ENCODE assay signal across 12 cellular contexts in the genomic region with DNA sequence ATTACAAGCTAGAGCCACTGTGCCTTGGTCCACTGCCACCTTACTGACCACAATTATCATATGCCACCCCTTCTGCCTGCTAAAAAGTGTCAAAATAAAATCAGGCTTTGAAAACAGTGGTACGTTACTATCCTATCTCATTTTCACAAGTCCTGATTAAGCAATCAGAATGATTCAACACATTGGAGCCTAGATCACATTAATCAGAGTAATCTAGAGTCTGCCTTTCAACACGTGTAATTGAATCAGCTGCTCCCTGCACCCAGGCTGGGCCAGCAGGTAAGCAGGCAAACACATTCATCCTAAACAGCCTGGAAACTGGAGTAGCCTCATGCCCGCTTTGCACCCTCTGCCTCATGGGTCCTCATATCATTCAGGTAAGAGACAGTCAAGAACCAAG.
A peak's percentile ranks its signal among the peaks of the same experiment; 100 is the strongest.
DNase-seq lines count a peak whose midpoint lies in the region; ATAC-seq and TF ChIP-seq lines count a peak whose summit lies in the region.
"Had no signal": no experiment of that assay in that cellular context is flagged by ENCODE, and none has a peak within 500 bp of the region (broad histone marks: within the 10 kb centered on the region; RNA-seq: fewer than 3 reads in every experiment).

No MANE protein-coding gene starts in this region.

- H3K4me3 ChIP-seq in fibroblast of the aortic adventitia (ENCODE audit: low read depth, low read length) (no peak overlapping the region), stomach (no peak overlapping the region), H7 (ENCODE audit: insufficient read depth, low read depth, low read length) (no peak overlapping the region)
- H3K4me3 ChIP-seq: ascending aorta had no signal

- ATAC-seq in Right ventricle myocardium superior (ENCODE audit: poor library complexity) = peak; percentile 7
- ATAC-seq in left ventricle myocardium superior = no peak
- ATAC-seq: activated T-cell treated with anti-CD3 and anti-CD28 coated beads, Interleukin-2, amount 50 U/mL, for 4 hours had no signal

- no peaks in the 10 kb centered on the region for H3K36me3 ChIP-seq in stomach
- no peaks in the 10 kb centered on the region for H3K36me3 ChIP-seq in H7 (replicated peaks; ENCODE audit: control insufficient read depth, insufficient read depth, low read length)
- H3K36me3 ChIP-seq: ascending aorta had no signal

- intact Hi-C loops in Right ventricle myocardium superior (cut with DNase I) = no loop called here
- intact Hi-C loops in left ventricle myocardium superior (cut with micrococcal nuclease) = no loop called here
- intact Hi-C loops in stomach (cut with DNase I; ENCODE audit: low total_unique reads) = no loop called here

- no peaks in the 10 kb centered on the region for H3K9me3 ChIP-seq in stomach
- H3K9me3 ChIP-seq: ascending aorta had no signal

- TF ChIP-seq EP300 in stomach (IDR thresholded peaks at IDR 0.05) = no peak

- DNase-seq in Right ventricle myocardium superior (no peak), left ventricle myocardium superior (no peak), SW480 (ENCODE audit: low spot score) (peak; percentile 86), fibroblast of the aortic adventitia (ENCODE audit: low read depth) (peak; percentile 73), stomach (no peak), NCI-H128 (lab: John Stamatoyannopoulos, UW; ENCODE audit: unreplicated experiment) (no peak), H7 (no peak), NCI-H526 (lab: John Stamatoyannopoulos, UW) (no peak)
- DNase-seq: activated T-cell treated with anti-CD3 and anti-CD28 coated beads, Interleukin-2, amount 50 U/mL, for 4 hours; DMS79; SIG-M5 had no signal

- no peaks in the 10 kb centered on the region for H3K27me3 ChIP-seq in stomach
- H3K27me3 ChIP-seq in H7 (ENCODE audit: control insufficient read depth, insufficient read depth, low read length) = no peaks in the 10 kb centered on the region
- H3K27me3 ChIP-seq: ascending aorta had no signal

- H3K27ac ChIP-seq in stomach = peak overlapping the region in 3 of 5 donors; percentile 37 to 61 (median 59)
- H3K27ac ChIP-seq: ascending aorta had no signal

- 40 to 49% (median 44%) methylated on average over 3 of the region's 3 CpGs for WGBS in stomach, 5 donors

- TF ChIP-seq POLR2A in stomach (IDR thresholded peaks at IDR 0.05) = no peak

- TF ChIP-seq CTCF in fibroblast of the aortic adventitia (IDR thresholded peaks at IDR 0.05; ENCODE audit: insufficient read depth, low read length) (no peak), stomach (IDR thresholded peaks at IDR 0.05) (no peak)

- H3K4me1 ChIP-seq in stomach = peaks cover 0 to 40% (median 14%) of the 10 kb centered on the region in 4 donors
- H3K4me1 ChIP-seq: ascending aorta had no signal

Comparison
In these comparisons a context has a peak if more than half of its experiments do, and no peak if none do; other contexts are left out.
1. DNase-seq: peak in SW480 (single experiment) and fibroblast of the aortic adventitia (single experiment); none in Right ventricle myocardium superior (single experiment), left ventricle myocardium superior (single experiment), stomach (single experiment), NCI-H128 (single experiment), H7 (single experiment) and NCI-H526 (0 of 2).